1 cellular context compared by ENCODE assay signal in the genomic region with DNA sequence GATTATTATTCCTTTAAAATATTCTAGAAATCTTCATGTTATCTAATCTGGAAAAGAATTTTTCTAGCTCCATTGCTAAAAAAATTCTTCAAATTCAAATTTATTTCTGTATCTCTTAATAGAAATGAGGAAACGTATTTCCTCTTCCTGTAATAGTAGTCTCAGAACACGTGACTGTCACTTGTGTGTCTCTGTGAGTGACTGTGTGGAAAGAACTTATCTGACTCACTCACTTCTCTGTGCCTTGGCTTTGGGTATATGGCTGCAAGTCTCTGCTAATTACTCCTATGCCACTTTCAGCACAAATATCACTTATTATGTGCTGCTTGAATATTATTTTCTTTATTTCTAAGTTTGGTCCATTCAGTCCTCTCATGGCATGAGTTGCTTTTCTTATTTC.
TF ChIP-seq lines count a peak whose summit lies in the region.

No MANE protein-coding gene starts in this region.

TF ChIP-seq in H1, 55 proteins besides CTCF, POLR2A, EP300 and RAD21 (continued from another document):
- no peak for TF ChIP-seq RNF2 (IDR thresholded peaks at IDR 0.05; ENCODE audit: borderline replicate concordance, low read depth, low read length, missing control alignments, poor library complexity, severe bottlenecking)
- no peak for TF ChIP-seq GTF2F1 (IDR thresholded peaks at IDR 0.05; ENCODE audit: borderline replicate concordance, low read depth, low read length)
- TF ChIP-seq YY1 (IDR thresholded peaks at IDR 0.05; ENCODE audit: low read depth, low read length): no peak
- TF ChIP-seq, protein P1, sequence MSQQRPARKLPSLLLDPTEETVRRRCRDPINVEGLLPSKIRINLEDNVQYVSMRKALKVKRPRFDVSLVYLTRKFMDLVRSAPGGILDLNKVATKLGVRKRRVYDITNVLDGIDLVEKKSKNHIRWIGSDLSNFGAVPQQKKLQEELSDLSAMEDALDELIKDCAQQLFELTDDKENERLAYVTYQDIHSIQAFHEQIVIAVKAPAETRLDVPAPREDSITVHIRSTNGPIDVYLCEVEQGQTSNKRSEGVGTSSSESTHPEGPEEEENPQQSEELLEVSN (IDR thresholded peaks at IDR 0.05): no peak
